ENCODE assay signal across 23 cellular contexts in genomic region chr1:224828691-224829090, GRCh38.
DNase-seq lines count a peak whose midpoint lies in the region; ATAC-seq and TF ChIP-seq lines count a peak whose summit lies in the region.
"Had no signal": no experiment of that assay in that cellular context is flagged by ENCODE, and none has a peak within 500 bp of the region (broad histone marks: within the 10 kb centered on the region; RNA-seq: fewer than 3 reads in every experiment).

No MANE protein-coding gene starts in this region.

- POLR2A ChIA-PET in BJ (lab: Charles Lee), result no interaction called here

- CTCF ChIA-PET in BJ (lab: Yijun Ruan, JAX), result no interaction called here

- no peaks in the 10 kb centered on the region for H3K36me3 ChIP-seq in BJ (ENCODE audit: control insufficient read depth, insufficient read depth, low read length)
- H3K36me3 ChIP-seq: ascending aorta, esophagus squamous epithelium, lower lobe of right lung, ovary, transverse colon had no signal

- DNase-seq in BJ (ENCODE audit: low read depth) (peak; percentile 4), HS-5 (ENCODE audit: low read depth) (peak; percentile 8), epidermal melanocyte (ENCODE audit: insufficient read length, low spot score) (peak; percentile 25), skeletal muscle cell (ENCODE audit: low read depth) (peak; percentile 7), NCI-H1105 (lab: John Stamatoyannopoulos, UW) (no peak)
- DNase-seq: ACHN; activated effector memory CD4-positive, alpha-beta T cell treated with Interleukin-2 at 50 U/mL for 16 hours; activated T-cell treated with anti-CD3 and anti-CD28 coated beads for 4 hours; central memory CD4-positive, alpha-beta T cell; dermis blood vessel endothelial cell; esophagus squamous epithelium; lower lobe of right lung; MV-4-11; NCI-H146; ovary; stimulated activated CD4-positive, alpha-beta T cell treated with anti-CD3 and anti-CD28 coated beads, Interleukin-1b, Interleukin-23, amount 100 ng/mL, for 48 hours; T-helper 2 cell; transverse colon had no signal

- ATAC-seq in GM19455 (IDR thresholded peaks at IDR 0.05; ENCODE audit: unreplicated experiment) (no peak), HG02759 (IDR thresholded peaks at IDR 0.05; ENCODE audit: unreplicated experiment) (no peak)
- ATAC-seq: lower lobe of right lung; natural killer cell treated with Interleukin-12 subunit alpha and Interleukin-12 subunit beta and Interleukin-15 and Interleukin-18, amount 100 ng/mL, for 72 hours had no signal

- peaks cover 2% of the 10 kb centered on the region; the same call in 1 of the 2 replicates for H3K27me3 ChIP-seq in BJ (ENCODE audit: control insufficient read depth, insufficient read depth, low read length)
- H3K27me3 ChIP-seq: ascending aorta, esophagus squamous epithelium, ovary, transverse colon had no signal

- TF ChIP-seq CTCF in BJ (IDR thresholded peaks at IDR 0.05; ENCODE audit: insufficient read depth, low read depth, low read length), result no peak

- H3K4me3 ChIP-seq in BJ (ENCODE audit: low read depth, low read length) (no peak overlapping the region), skeletal muscle cell (ENCODE audit: low read depth, low read length) (no peak overlapping the region)
- H3K4me3 ChIP-seq: ascending aorta, esophagus squamous epithelium, lower lobe of right lung, ovary, smooth muscle cell, transverse colon had no signal
